Comparison of ENCODE assay signal across 15 cellular contexts in the genomic region with DNA sequence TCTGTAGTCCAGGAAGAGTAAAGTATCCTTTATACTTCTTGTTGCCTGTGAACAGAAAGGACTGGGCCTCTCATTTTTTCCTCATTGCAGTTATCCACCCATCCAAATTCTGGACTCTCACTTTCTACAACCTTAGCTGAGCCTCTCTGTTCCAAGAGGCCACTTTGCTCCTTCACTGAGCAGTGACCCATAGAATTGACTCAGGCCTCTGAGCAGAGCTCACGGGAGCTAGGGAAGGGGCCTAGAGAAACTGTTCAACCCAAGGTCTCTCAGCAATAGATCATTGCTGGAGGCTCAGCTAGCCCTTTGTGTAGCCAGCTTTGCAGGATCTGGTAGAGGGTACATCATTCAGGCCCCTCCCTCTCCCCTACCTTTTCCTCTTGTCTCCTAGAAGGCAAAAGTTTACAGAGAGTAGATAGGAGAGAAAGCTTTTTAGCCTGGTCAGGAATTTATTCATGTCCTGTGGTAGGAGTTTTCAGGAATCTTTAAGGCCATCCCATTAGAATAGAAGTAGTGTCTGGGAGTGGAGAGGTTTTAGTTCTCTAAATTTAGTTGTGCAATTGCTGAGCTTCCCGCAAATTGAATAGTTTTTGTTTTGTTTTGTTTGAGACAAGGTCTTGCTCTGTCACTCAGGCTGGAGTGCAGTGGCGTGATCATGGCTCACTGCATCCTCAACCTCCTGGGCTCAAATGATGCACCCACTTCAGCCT. TPM values are rescaled to one million over a fixed set of nuclear protein-coding genes. Genes with fewer than 3 reads are reported as not detected.
A peak's percentile ranks its signal among the peaks of the same experiment; 100 is the strongest.
DNase-seq lines count a peak whose midpoint lies in the region; ATAC-seq and TF ChIP-seq lines count a peak whose summit lies in the region.
"Had no signal": no experiment of that assay in that cellular context is flagged by ENCODE, and none has a peak within 500 bp of the region (broad histone marks: within the 10 kb centered on the region; RNA-seq: fewer than 3 reads in every experiment).

No MANE protein-coding gene starts in this region.

- H3K4ac ChIP-seq in neuronal stem cell (ENCODE audit: low read length): no peak overlapping the region

- H3K9me3 Mint-ChIP-seq in CD4-positive, CD25-positive, alpha-beta regulatory T cell: no peaks in the 10 kb centered on the region
- H3K9me3 Mint-ChIP-seq in natural killer cell treated with Interleukin-12 subunit alpha and Interleukin-12 subunit beta and Interleukin-15 and Interleukin-18, amount 100 ng/mL, for 72 hours: no peaks in the 10 kb centered on the region
- H3K9me3 Mint-ChIP-seq: CD8-positive, alpha-beta memory T cell; naive B cell had no signal

- H2AFZ ChIP-seq in neuronal stem cell (ENCODE audit: low read length): no peak overlapping the region

- no peak overlapping the region for H2BK12ac ChIP-seq in neuronal stem cell (ENCODE audit: low read length)

- no peak overlapping the region for H3K9ac ChIP-seq in neuronal stem cell (ENCODE audit: low read depth, low read length, poor library complexity)

- no peak for ATAC-seq in CD4-positive, CD25-positive, alpha-beta regulatory T cell (ENCODE audit: low read depth in 2 of 2)
- peak; percentile 31 for ATAC-seq in HG03045 (IDR thresholded peaks at IDR 0.05; ENCODE audit: unreplicated experiment)
- no peak for ATAC-seq in natural killer cell treated with Interleukin-12 subunit alpha and Interleukin-12 subunit beta and Interleukin-15 and Interleukin-18, amount 100 ng/mL, for 72 hours
- no peak for ATAC-seq in HG02571 (IDR thresholded peaks at IDR 0.05; ENCODE audit: unreplicated experiment)
- ATAC-seq in GM19328 (IDR thresholded peaks at IDR 0.05; ENCODE audit: unreplicated experiment): no peak
- ATAC-seq: esophagus mucosa had no signal

- DNase-seq in CD4-positive, CD25-positive, alpha-beta regulatory T cell: no peak
- DNase-seq in ascending aorta (ENCODE audit: low spot score in 2 of 2) (no peak), neuronal stem cell (ENCODE audit: low spot score) (no peak), HUDEP-2 (lab: John Stamatoyannopoulos, UW; ENCODE audit: unreplicated experiment in 76 of 76) (no peak)
- no peak for DNase-seq in natural killer cell treated with Interleukin-12 subunit alpha and Interleukin-12 subunit beta and Interleukin-15 and Interleukin-18, amount 100 ng/mL, for 72 hours (ENCODE audit: low spot score)
- DNase-seq: activated CD4-positive, alpha-beta T cell treated with anti-CD3 and anti-CD28 coated beads for 1 hour; activated effector memory CD4-positive, alpha-beta T cell treated with anti-CD3 and anti-CD28 coated beads, Interleukin-2, amount 50 U/mL, for 16 hours; CD8-positive, alpha-beta memory T cell; central memory CD4-positive, alpha-beta T cell; naive B cell; stimulated activated CD8-positive, alpha-beta memory T cell treated with anti-CD3 and anti-CD28 coated beads, Interleukin-4, amount 100 ng/mL, for 48 hours had no signal

- H3K79me1 ChIP-seq in neuronal stem cell (ENCODE audit: low read depth, low read length): no peaks in the 10 kb centered on the region

- H4K8ac ChIP-seq in neuronal stem cell (ENCODE audit: low read depth, low read length): no peak overlapping the region

- no peak overlapping the region for H2AK5ac ChIP-seq in neuronal stem cell (ENCODE audit: low read depth, low read length)

- H2BK15ac ChIP-seq in neuronal stem cell (ENCODE audit: low read length): no peak overlapping the region

- H3K4me1 Mint-ChIP-seq in CD4-positive, CD25-positive, alpha-beta regulatory T cell: peaks cover 15 to 29% (median 22%) of the 10 kb centered on the region in 4 donors
- H3K4me1 Mint-ChIP-seq in natural killer cell treated with Interleukin-12 subunit alpha and Interleukin-12 subunit beta and Interleukin-15 and Interleukin-18, amount 100 ng/mL, for 72 hours (ENCODE audit: low read depth in 2 of 2): peaks cover 5 to 10% of the 10 kb centered on the region in 2 donors

- peaks cover 4% of the 10 kb centered on the region for H3K4me1 ChIP-seq in CD4-positive, CD25-positive, alpha-beta regulatory T cell (ENCODE audit: control insufficient read depth, insufficient read depth, low read length, poor library complexity, severe bottlenecking)
- H3K4me1 ChIP-seq in ascending aorta (peaks cover 4 to 46% of the 10 kb centered on the region in 2 donors), neuronal stem cell (ENCODE audit: control insufficient read depth in 2 of 2, insufficient read depth in 1 of 2, low read depth in 1 of 2, low read length in 2 of 2) (peaks cover 3 to 17% of the 10 kb centered on the region in 2 donors)

- no CpG with 5 or more reads among the region's 3 CpGs for WGBS in neuronal stem cell (ENCODE audit: extremely low coverage in 2 of 2, insufficient read length in 2 of 2, insufficient replicate concordance in 1 of 2), 2 donors

- intact Hi-C loops in ascending aorta (cut with DNase I): no loop called here

- no peak overlapping the region for H3K4me2 ChIP-seq in neuronal stem cell (ENCODE audit: insufficient read depth, low read length, poor library complexity, severe bottlenecking)

- peak overlapping the region in 1 of 4 donors; percentile 49 for H3K4me3 Mint-ChIP-seq in CD4-positive, CD25-positive, alpha-beta regulatory T cell
- no peak overlapping the region for H3K4me3 Mint-ChIP-seq in natural killer cell treated with Interleukin-12 subunit alpha and Interleukin-12 subunit beta and Interleukin-15 and Interleukin-18, amount 100 ng/mL, for 72 hours
- H3K4me3 Mint-ChIP-seq: naive B cell had no signal

- H3K4me3 ChIP-seq in CD4-positive, CD25-positive, alpha-beta regulatory T cell (ENCODE audit: low read depth, low read length): no peak overlapping the region
- H3K4me3 ChIP-seq in ascending aorta: no peak overlapping the region
- H3K4me3 ChIP-seq in neuronal stem cell (ENCODE audit: low read length in 2 of 2): no peak overlapping the region

- no peak overlapping the region for H2BK5ac ChIP-seq in neuronal stem cell (ENCODE audit: low read length)

- H3K27ac Mint-ChIP-seq in CD4-positive, CD25-positive, alpha-beta regulatory T cell: peak overlapping the region in 2 of 3 donors; percentile 6 to 65
- peak overlapping the region in 1 of 2 donors; percentile 12 for H3K27ac Mint-ChIP-seq in natural killer cell treated with Interleukin-12 subunit alpha and Interleukin-12 subunit beta and Interleukin-15 and Interleukin-18, amount 100 ng/mL, for 72 hours

- H3K36me3 ChIP-seq in CD4-positive, CD25-positive, alpha-beta regulatory T cell (ENCODE audit: control insufficient read depth, insufficient read depth, low read length): no peaks in the 10 kb centered on the region
- H3K36me3 ChIP-seq in ascending aorta: peaks cover 0 to 5% of the 10 kb centered on the region in 2 donors
- H3K36me3 ChIP-seq in neuronal stem cell (replicated peaks in 1 of 2; ENCODE audit: control insufficient read depth in 2 of 2, insufficient read depth in 2 of 2, low read length in 2 of 2): peaks cover 0 to 54% of the 10 kb centered on the region in 2 donors

- H3K27me3 Mint-ChIP-seq in CD4-positive, CD25-positive, alpha-beta regulatory T cell: no peaks in the 10 kb centered on the region
- no peaks in the 10 kb centered on the region for H3K27me3 Mint-ChIP-seq in natural killer cell treated with Interleukin-12 subunit alpha and Interleukin-12 subunit beta and Interleukin-15 and Interleukin-18, amount 100 ng/mL, for 72 hours
- H3K27me3 Mint-ChIP-seq: CD8-positive, alpha-beta memory T cell; naive B cell had no signal

- no peak overlapping the region for H2BK120ac ChIP-seq in neuronal stem cell (ENCODE audit: low read depth, low read length)

- no peaks in the 10 kb centered on the region for H3K36me3 Mint-ChIP-seq in CD4-positive, CD25-positive, alpha-beta regulatory T cell
- H3K36me3 Mint-ChIP-seq in natural killer cell treated with Interleukin-12 subunit alpha and Interleukin-12 subunit beta and Interleukin-15 and Interleukin-18, amount 100 ng/mL, for 72 hours: no peaks in the 10 kb centered on the region

- no peak overlapping the region for H4K91ac ChIP-seq in neuronal stem cell (ENCODE audit: low read depth, low read length, poor library complexity)

- H3K9me3 ChIP-seq in CD4-positive, CD25-positive, alpha-beta regulatory T cell (ENCODE audit: control insufficient read depth in 2 of 2, low read length in 2 of 2): no peaks in the 10 kb centered on the region
- H3K9me3 ChIP-seq in ascending aorta (no peaks in the 10 kb centered on the region), neuronal stem cell (replicated peaks in 1 of 2; ENCODE audit: control insufficient read depth in 2 of 2, insufficient read depth in 1 of 2, low read depth in 1 of 2, low read length in 2 of 2) (no peaks in the 10 kb centered on the region)

- no peak for TF ChIP-seq CTCF in ascending aorta (IDR thresholded peaks at IDR 0.05)

- H3K18ac ChIP-seq in neuronal stem cell (ENCODE audit: low read length): no peak overlapping the region

- H3K27me3 ChIP-seq in CD4-positive, CD25-positive, alpha-beta regulatory T cell (ENCODE audit: control insufficient read depth, insufficient read depth, low read length): no peaks in the 10 kb centered on the region
- H3K27me3 ChIP-seq in ascending aorta (no peaks in the 10 kb centered on the region), neuronal stem cell (ENCODE audit: control insufficient read depth in 3 of 3, insufficient read depth in 3 of 3, low read depth in 1 of 3, low read length in 3 of 3) (no peaks in the 10 kb centered on the region)

- no peak overlapping the region for H3K23ac ChIP-seq in neuronal stem cell (ENCODE audit: low read depth, low read length, poor library complexity)

- no peak overlapping the region for H3K14ac ChIP-seq in neuronal stem cell (ENCODE audit: low read length)

- H3K27ac ChIP-seq in CD4-positive, CD25-positive, alpha-beta regulatory T cell (ENCODE audit: insufficient read depth, low read length, poor library complexity, severe bottlenecking): no peak overlapping the region
- H3K27ac ChIP-seq in ascending aorta (peak overlapping the region; percentile 57 to 64), neuronal stem cell (replicated peaks; ENCODE audit: low read length) (peak overlapping the region; percentile 48)

RNA-seq across cellular contexts. Expression of a gene that starts 6.7 kb away (rescaled TPM):
- 39.5 TPM for total RNA-seq in CD4-positive, CD25-positive, alpha-beta regulatory T cell
- polyA plus RNA-seq in CD4-positive, CD25-positive, alpha-beta regulatory T cell: 1 to 10 TPM; 6.9 to 9.4 (median 8.1) TPM
- 55.9 TPM for total RNA-seq in ascending aorta
- 24.8 TPM for polyA plus RNA-seq in neuronal stem cell (2013, experiment 1 of 2)
- 24.2 TPM for polyA plus RNA-seq in neuronal stem cell (2013, experiment 2 of 2)
- 10 to 100 TPM; 42.1 to 62.0 TPM for total RNA-seq in natural killer cell treated with Interleukin-12 subunit alpha and Interleukin-12 subunit beta and Interleukin-15 and Interleukin-18, amount 100 ng/mL, for 72 hours

RNA-seq across cellular contexts. Expression of a gene that starts 40.7 kb away (rescaled TPM):
- total RNA-seq in CD4-positive, CD25-positive, alpha-beta regulatory T cell: 8.3 TPM
- 1 to 10 TPM; 5.4 to 8.3 (median 5.9) TPM for polyA plus RNA-seq in CD4-positive, CD25-positive, alpha-beta regulatory T cell
- 315 TPM for total RNA-seq in ascending aorta
- 7.5 TPM for polyA plus RNA-seq in neuronal stem cell (2013, experiment 1 of 2)
- 7.2 TPM for polyA plus RNA-seq in neuronal stem cell (2013, experiment 2 of 2)
- 10 to 100 TPM; 33.6 to 69.9 TPM for total RNA-seq in natural killer cell treated with Interleukin-12 subunit alpha and Interleukin-12 subunit beta and Interleukin-15 and Interleukin-18, amount 100 ng/mL, for 72 hours

RNA-seq across cellular contexts. Expression of a gene that starts 56.0 kb away (rescaled TPM):
- not detected for total RNA-seq in CD4-positive, CD25-positive, alpha-beta regulatory T cell
- polyA plus RNA-seq in CD4-positive, CD25-positive, alpha-beta regulatory T cell: not detected
- total RNA-seq in ascending aorta: 187 TPM
- 0.74 TPM for polyA plus RNA-seq in neuronal stem cell (2013, experiment 1 of 2)
- polyA plus RNA-seq in neuronal stem cell (2013, experiment 2 of 2): 0.76 TPM
- total RNA-seq in natural killer cell treated with Interleukin-12 subunit alpha and Interleukin-12 subunit beta and Interleukin-15 and Interleukin-18, amount 100 ng/mL, for 72 hours: not detected
- total RNA-seq: CD8-positive, alpha-beta memory T cell had no signal
- polyA plus RNA-seq: CD8-positive, alpha-beta memory T cell had no signal

Comparison
In these comparisons a context has a peak if more than half of its experiments do, and no peak if none do; other contexts are left out.
1. RNA of a gene that starts 56.0 kb away (total RNA-seq): 187 TPM in ascending aorta (single experiment); not detected in CD4-positive, CD25-positive, alpha-beta regulatory T cell (single experiment) and not detected in natural killer cell treated with Interleukin-12 subunit alpha and Interleukin-12 subunit beta and Interleukin-15 and Interleukin-18, amount 100 ng/mL, for 72 hours; every median in the first group is over 100 times any median in the second.